In the genomic region with DNA sequence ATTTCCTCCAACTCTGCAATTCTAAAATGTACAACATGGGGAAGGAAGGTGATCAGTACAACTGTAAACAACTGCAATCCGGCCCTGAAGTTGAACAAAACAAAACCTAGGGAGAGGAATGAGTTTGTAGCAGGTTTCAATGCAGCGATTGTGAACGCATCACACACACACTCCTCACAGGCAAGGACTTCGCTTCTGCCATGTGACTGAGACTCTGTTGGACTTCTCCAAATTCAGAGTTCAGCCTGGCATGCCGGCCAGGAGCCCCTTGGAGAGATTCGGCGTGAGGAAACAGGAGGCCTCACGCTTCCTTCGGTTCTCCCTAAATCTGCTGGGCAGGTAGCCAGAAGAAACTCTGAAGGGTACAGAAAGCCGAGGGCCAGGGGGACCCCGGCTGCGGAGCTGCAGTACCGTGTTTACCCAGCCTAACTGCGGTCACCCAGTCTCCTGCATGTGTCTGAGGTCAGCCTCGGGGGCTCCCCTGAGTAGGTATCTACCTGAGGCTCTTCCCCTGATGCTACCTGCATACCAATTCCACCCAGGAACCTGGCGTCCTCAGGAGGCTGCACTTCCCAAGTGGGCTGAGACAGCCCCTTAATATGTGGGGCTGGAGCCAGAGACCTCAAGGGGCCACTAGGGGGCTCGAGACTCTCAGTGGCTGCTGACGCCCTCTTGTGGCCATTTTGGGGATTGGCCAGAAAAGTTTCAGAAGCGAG, we compare ENCODE assay signal across 8 cellular contexts. TPM values are rescaled to one million over a fixed set of nuclear protein-coding genes. Genes with fewer than 3 reads are reported as not detected.
A peak's percentile ranks its signal among the peaks of the same experiment; 100 is the strongest.
DNase-seq lines count a peak whose midpoint lies in the region; ATAC-seq, FAIRE-seq and TF ChIP-seq lines count a peak whose summit lies in the region.

No MANE protein-coding gene starts in this region.

- H3K36me3 ChIP-seq in breast epithelium (no peaks in the 10 kb centered on the region), keratinocyte (ENCODE audit: control insufficient read depth in 2 of 2, extremely low read depth in 1 of 2, insufficient read depth in 2 of 2, low read length in 2 of 2) (no peaks in the 10 kb centered on the region)

- intact Hi-C loops in breast epithelium (cut with DNase I; ENCODE audit: low total_unique reads) = no loop called here

- TF ChIP-seq POLR2A in breast epithelium (IDR thresholded peaks at IDR 0.05) = no peak

- H3K9ac ChIP-seq in keratinocyte (ENCODE audit: control insufficient read depth, extremely low read depth, insufficient read depth, low read length) = no peak overlapping the region

- no peak for FAIRE-seq in keratinocyte (lab: Jason Lieb, UNC)

- peaks cover under 1% of the 10 kb centered on the region for H3K79me2 ChIP-seq in keratinocyte (ENCODE audit: control insufficient read depth, insufficient read depth, low read length)

- H3K27ac ChIP-seq in VCaP = no peak overlapping the region
- peak overlapping the region; percentile 68 to 73 for H3K27ac ChIP-seq in breast epithelium
- no peak overlapping the region for H3K27ac ChIP-seq in keratinocyte (ENCODE audit: control insufficient read depth, insufficient read depth, low read length)

- TF ChIP-seq CTCF in VCaP (conservative IDR thresholded peaks at IDR 0.05) (peak; percentile 100), breast epithelium (IDR thresholded peaks at IDR 0.05) (peak; percentile 94 to 99 (median 99)), keratinocyte (optimal IDR thresholded peaks at IDR 0.05 in 1 of 3, IDR thresholded peaks at IDR 0.05 in 1 of 3, conservative IDR thresholded peaks at IDR 0.05 in 1 of 3; ENCODE audit: extremely low read depth in 1 of 3, insufficient read depth in 2 of 3, low read length in 3 of 3) (peak; percentile 97 to 100 (median 100))

- peaks cover 6 to 9% of the 10 kb centered on the region in 2 donors for H3K4me1 ChIP-seq in breast epithelium
- H3K4me1 ChIP-seq in keratinocyte (ENCODE audit: control insufficient read depth, extremely low read depth, insufficient read depth, low read length) = peaks cover 34% of the 10 kb centered on the region

- no peaks in the 10 kb centered on the region for H4K20me1 ChIP-seq in keratinocyte (ENCODE audit: control insufficient read depth, extremely low read depth, insufficient read depth, low read length)

- H3K4me3 ChIP-seq in breast epithelium = peak overlapping the region; percentile 9 to 37 (median 24)
- H3K4me3 ChIP-seq in keratinocyte (ENCODE audit: control insufficient read depth in 2 of 3, extremely low read depth in 1 of 3, insufficient read depth in 2 of 3, low read depth in 1 of 3, low read length in 3 of 3) = no peak overlapping the region

- ATAC-seq in HG02852 (IDR thresholded peaks at IDR 0.05; ENCODE audit: unreplicated experiment) (peak; percentile 43), HG03095 (IDR thresholded peaks at IDR 0.05; ENCODE audit: unreplicated experiment) (no peak)

- dilution Hi-C loops in keratinocyte (cut with MboI; ENCODE audit: extremely low pct_ligation_motif_present, low sequenced_read_pairs) = no loop called here

- H2AFZ ChIP-seq in keratinocyte (ENCODE audit: control insufficient read depth, low read length) = peak overlapping the region; percentile 24

- no peak overlapping the region for H3K4me2 ChIP-seq in keratinocyte (ENCODE audit: control insufficient read depth, extremely low read depth, insufficient read depth, low read depth, low read length)

- peak; percentile 75 for DNase-seq in DMS79 (lab: John Stamatoyannopoulos, UW)
- peak; percentile 87 for DNase-seq in NCI-H2171 treated with DMSO at 0.1 percent for 48 hours (lab: John Stamatoyannopoulos, UW)
- peak; percentile 84 to 85 for DNase-seq in breast epithelium (ENCODE audit: low spot score in 2 of 2)
- DNase-seq in keratinocyte (ENCODE audit: low read depth, low spot score) = no peak
- peak; percentile 79 to 95 (median 81) for DNase-seq in stimulated activated CD4-positive, alpha-beta T cell treated with anti-CD3 and anti-CD28 coated beads, Interleukin-12 subunit alpha, Interleukin-12 subunit beta, amount 100 ng/mL, for 48 hours (ENCODE audit: low read depth in 2 of 3, low spot score in 1 of 3)

- no peaks in the 10 kb centered on the region for H3K27me3 ChIP-seq in breast epithelium
- no peaks in the 10 kb centered on the region for H3K27me3 ChIP-seq in keratinocyte (ENCODE audit: control insufficient read depth, extremely low read depth, insufficient read depth, low read length)

- H3K9me3 ChIP-seq in breast epithelium (no peaks in the 10 kb centered on the region), keratinocyte (ENCODE audit: control insufficient read depth, low read depth, low read length) (no peaks in the 10 kb centered on the region)

- H3K9me1 ChIP-seq in keratinocyte (ENCODE audit: control insufficient read depth, extremely low read depth, insufficient read depth, low read length) = no peaks in the 10 kb centered on the region

RNA-seq across cellular contexts. Expression of a gene that starts 2.9 kb away (rescaled TPM):
- 10 to 100 TPM in 1 of 3 donors, 1 to 10 TPM in 1, not detected in 1; 3.6 to 13.0 TPM for total RNA-seq in breast epithelium
- 0.68 to 0.85 TPM (median 0.76 TPM) in 3 replicates for polyA plus RNA-seq in keratinocyte
- polyA plus RNA-seq in keratinocyte (2011; ENCODE audit: low read depth) = 4.8 TPM
- polyA plus RNA-seq in keratinocyte (2011; cell fraction: cytosol; rRNA removed) = 0.78 and 1.2 TPM in 2 replicates
- polyA plus RNA-seq in keratinocyte (2011; cell fraction: nucleus; rRNA removed) = 1.2 TPM in 2 replicates
- 0.96 and 7.3 TPM in 2 replicates for polyA plus RNA-seq in keratinocyte (2012; ENCODE audit: low replicate concordance)
- polyA minus RNA-seq in keratinocyte = 2.3 to 3.0 TPM (median 2.6 TPM) in 3 replicates
- 1.3 TPM for polyA minus RNA-seq in keratinocyte (2011; cell fraction: cytosol; rRNA and poly(A)+ RNA removed)
- polyA minus RNA-seq in keratinocyte (2011; cell fraction: nucleus; rRNA and poly(A)+ RNA removed) = 0.70 and 0.74 TPM in 2 replicates

RNA-seq across cellular contexts. Expression of a gene that starts 4.5 kb away (rescaled TPM):
- 100 to 1,000 TPM; 121 to 131 (median 128) TPM for total RNA-seq in breast epithelium
- 75.0 to 172 TPM (median 121 TPM) in 3 replicates for polyA plus RNA-seq in keratinocyte
- 21.9 TPM for polyA plus RNA-seq in keratinocyte (2011; ENCODE audit: low read depth)
- 117 and 217 TPM in 2 replicates for polyA plus RNA-seq in keratinocyte (2011; cell fraction: cytosol; rRNA removed)
- polyA plus RNA-seq in keratinocyte (2011; cell fraction: nucleus; rRNA removed) = 147 and 168 TPM in 2 replicates
- polyA plus RNA-seq in keratinocyte (2012; ENCODE audit: low replicate concordance) = 62.7 and 101 TPM in 2 replicates
- 129 to 154 TPM (median 150 TPM) in 3 replicates for polyA minus RNA-seq in keratinocyte
- polyA minus RNA-seq in keratinocyte (2011; cell fraction: cytosol; rRNA and poly(A)+ RNA removed) = 87.5 TPM
- 58.6 and 82.2 TPM in 2 replicates for polyA minus RNA-seq in keratinocyte (2011; cell fraction: nucleus; rRNA and poly(A)+ RNA removed)

RNA-seq across cellular contexts. Expression of a gene that starts 27.5 kb away (rescaled TPM):
- total RNA-seq in breast epithelium = 10 to 100 TPM; 26.2 to 33.5 (median 26.5) TPM
- 11.2 to 20.4 TPM (median 11.6 TPM) in 3 replicates for polyA plus RNA-seq in keratinocyte
- polyA plus RNA-seq in keratinocyte (2011; ENCODE audit: low read depth) = 9.7 TPM
- 12.6 and 13.5 TPM in 2 replicates for polyA plus RNA-seq in keratinocyte (2011; cell fraction: cytosol; rRNA removed)
- polyA plus RNA-seq in keratinocyte (2011; cell fraction: nucleus; rRNA removed) = 35.0 and 42.9 TPM in 2 replicates
- polyA plus RNA-seq in keratinocyte (2012; ENCODE audit: low replicate concordance) = 9.2 and 14.5 TPM in 2 replicates
- polyA minus RNA-seq in keratinocyte = 25.0 to 42.3 TPM (median 28.7 TPM) in 3 replicates
- 22.3 TPM for polyA minus RNA-seq in keratinocyte (2011; cell fraction: cytosol; rRNA and poly(A)+ RNA removed)
- 24.9 and 29.0 TPM in 2 replicates for polyA minus RNA-seq in keratinocyte (2011; cell fraction: nucleus; rRNA and poly(A)+ RNA removed)

RNA-seq across cellular contexts. Expression of a gene that starts 29.1 kb away (rescaled TPM):
- total RNA-seq in breast epithelium = 10 to 100 TPM; 21.6 to 34.1 (median 32.8) TPM
- polyA plus RNA-seq in keratinocyte = 14.4 to 16.4 TPM (median 15.4 TPM) in 3 replicates
- polyA plus RNA-seq in keratinocyte (2011; ENCODE audit: low read depth) = 9.4 TPM
- polyA plus RNA-seq in keratinocyte (2011; cell fraction: cytosol; rRNA removed) = 12.1 and 18.5 TPM in 2 replicates
- polyA plus RNA-seq in keratinocyte (2011; cell fraction: nucleus; rRNA removed) = 19.1 and 19.3 TPM in 2 replicates
- 8.3 and 11.3 TPM in 2 replicates for polyA plus RNA-seq in keratinocyte (2012; ENCODE audit: low replicate concordance)
- 7.8 to 23.4 TPM (median 18.4 TPM) in 3 replicates for polyA minus RNA-seq in keratinocyte
- 9.2 TPM for polyA minus RNA-seq in keratinocyte (2011; cell fraction: cytosol; rRNA and poly(A)+ RNA removed)
- 8.0 and 10.5 TPM in 2 replicates for polyA minus RNA-seq in keratinocyte (2011; cell fraction: nucleus; rRNA and poly(A)+ RNA removed)

RNA-seq across cellular contexts. Expression of a gene that starts 53.0 kb away (rescaled TPM):
- total RNA-seq in breast epithelium = 10 to 100 TPM; 33.4 to 44.6 (median 41.0) TPM
- 27.0 to 31.3 TPM (median 27.1 TPM) in 3 replicates for polyA plus RNA-seq in keratinocyte
- polyA plus RNA-seq in keratinocyte (2011; ENCODE audit: low read depth) = 39.0 TPM
- polyA plus RNA-seq in keratinocyte (2011; cell fraction: cytosol; rRNA removed) = 14.9 and 17.6 TPM in 2 replicates
- polyA plus RNA-seq in keratinocyte (2011; cell fraction: nucleus; rRNA removed) = 56.4 and 63.5 TPM in 2 replicates
- 17.8 and 21.1 TPM in 2 replicates for polyA plus RNA-seq in keratinocyte (2012; ENCODE audit: low replicate concordance)
- polyA minus RNA-seq in keratinocyte = 23.3 to 57.3 TPM (median 29.9 TPM) in 3 replicates
- 16.3 TPM for polyA minus RNA-seq in keratinocyte (2011; cell fraction: cytosol; rRNA and poly(A)+ RNA removed)
- polyA minus RNA-seq in keratinocyte (2011; cell fraction: nucleus; rRNA and poly(A)+ RNA removed) = 27.2 and 42.8 TPM in 2 replicates

Comparison
In these comparisons a context has a peak if more than half of its experiments do, and no peak if none do; other contexts are left out.
1. H3K27ac ChIP-seq: peak in breast epithelium (2 of 2); none in VCaP (single experiment) and keratinocyte (single experiment).
2. H3K4me3 ChIP-seq: peak in breast epithelium (3 of 3); none in keratinocyte (0 of 3).
3. Peak in every context shown above with its lines, with median percentiles within 50 percentile points of each other: CTCF ChIP-seq.